8 cellular contexts compared by ENCODE assay signal in the genomic region with DNA sequence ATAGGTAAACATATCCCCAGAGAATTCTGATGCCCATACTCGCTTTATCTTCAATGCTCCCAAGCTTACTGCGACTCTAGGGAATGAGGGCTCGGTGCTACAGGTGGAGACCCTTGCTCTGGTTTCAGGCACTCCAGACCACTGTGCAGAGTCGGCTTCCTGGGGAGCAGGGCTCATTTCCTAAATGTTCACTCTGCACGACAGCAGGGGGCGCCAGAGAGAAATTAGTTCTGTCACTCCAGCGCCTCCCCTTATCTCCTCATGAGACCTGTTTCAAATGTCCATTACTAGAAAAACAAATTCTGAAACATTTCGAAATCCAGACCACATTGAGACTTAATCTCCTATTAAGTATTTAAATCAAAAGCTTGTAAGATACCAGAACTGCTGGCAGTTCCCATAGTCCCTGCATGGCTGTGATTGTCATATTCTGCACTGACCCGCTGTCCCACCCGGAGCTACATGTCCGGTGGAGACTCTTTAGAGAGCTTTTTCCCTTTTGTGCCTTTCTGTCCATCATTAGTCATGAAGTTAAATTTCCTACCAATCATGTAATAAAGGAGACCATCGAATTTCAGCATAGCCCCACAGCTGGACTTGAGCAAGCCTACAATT. TPM values are rescaled to one million over a fixed set of nuclear protein-coding genes. Genes with fewer than 3 reads are reported as not detected.
DNase-seq lines count a peak whose midpoint lies in the region; TF ChIP-seq lines count a peak whose summit lies in the region.

No MANE protein-coding gene starts in this region.

- no peaks in the 10 kb centered on the region for H3K36me3 Mint-ChIP-seq in endothelial cell (ENCODE audit: low read depth, unreplicated experiment)

- H3K4me3 Mint-ChIP-seq in endothelial cell (ENCODE audit: unreplicated experiment): no peak overlapping the region

- peaks cover 3% of the 10 kb centered on the region for H3K4me1 Mint-ChIP-seq in endothelial cell (ENCODE audit: unreplicated experiment)

- H3K27me3 Mint-ChIP-seq in endothelial cell (ENCODE audit: unreplicated experiment): no peaks in the 10 kb centered on the region

- peak; percentile 70 for DNase-seq in COR-L47 (lab: John Stamatoyannopoulos, UW)
- peak; percentile 52 for DNase-seq in HCEC 1CT
- peak; percentile 30 for DNase-seq in NCI-H748 treated with DMSO at 0.1 percent for 48 hours (lab: John Stamatoyannopoulos, UW)
- peak; percentile 35 to 83 (median 82) for DNase-seq in activated CD8-positive, alpha-beta memory T cell treated with anti-CD3 and anti-CD28 coated beads for 48 hours (ENCODE audit: low read depth in 2 of 3, low spot score in 2 of 3)
- DNase-seq in endothelial cell (ENCODE audit: low spot score): peak; percentile 86
- peak; percentile 74 for DNase-seq in midbrain (lab: John Stamatoyannopoulos, UW)
- peak; percentile 63 to 77 for DNase-seq in stimulated activated CD8-positive, alpha-beta memory T cell treated with anti-CD3 and anti-CD28 coated beads, Interleukin-4, amount 100 ng/mL, for 1 hour (ENCODE audit: low read depth in 2 of 2, low spot score in 1 of 2)
- no peak for DNase-seq in cortex of kidney (lab: John Stamatoyannopoulos, UW)

- no peaks in the 10 kb centered on the region for H3K9me3 Mint-ChIP-seq in endothelial cell (ENCODE audit: unreplicated experiment)

- no peak overlapping the region for H3K27ac Mint-ChIP-seq in endothelial cell (ENCODE audit: unreplicated experiment)

- TF ChIP-seq CTCF in endothelial cell (IDR thresholded peaks at IDR 0.05; ENCODE audit: unreplicated experiment): peak; percentile 96

RNA-seq across cellular contexts. Expression of a gene that starts 22.4 kb away (rescaled TPM):
- 0.77 TPM for total RNA-seq in endothelial cell (ENCODE audit: unreplicated experiment)

RNA-seq across cellular contexts. Expression of a gene that starts 53.7 kb away (rescaled TPM):
- total RNA-seq in endothelial cell (ENCODE audit: unreplicated experiment): 13.9 TPM
